In genomic region chr1:112457965-112458364, GRCh38 we compare ENCODE assay signal across 24 cellular contexts. TPM values are rescaled to one million over a fixed set of nuclear protein-coding genes. Genes with fewer than 3 reads are reported as not detected.
"Had no signal": no experiment of that assay in that cellular context is flagged by ENCODE, and none has a peak within 500 bp of the region (broad histone marks: within the 10 kb centered on the region; RNA-seq: fewer than 3 reads in every experiment).

No MANE protein-coding gene starts in this region.

- H3K36me3 ChIP-seq: breast epithelium had no signal

- DNase-seq: activated B cell treated with CpG ODN at 0.5 μM for 24 hours; activated CD4-positive, alpha-beta T cell treated with anti-CD3 and anti-CD28 coated beads, Interleukin-2, amount 10 ng/mL, durations not matched to agents 24 days and 14 days; activated CD8-positive, alpha-beta memory T cell treated with anti-CD3 and anti-CD28 coated beads, Interleukin-2, amount 50 U/mL, for 4 hours; activated CD8-positive, alpha-beta T cell treated with anti-CD3 and anti-CD28 coated beads, Interleukin-2, amount 10 ng/mL, durations not matched to agents 7 days and 5 days; activated gamma-delta T cell treated with Interleukin-2 at 50 U/mL for 16 hours; activated naive CD8-positive, alpha-beta T cell treated with anti-CD3 and anti-CD28 coated beads for 36 hours; activated T-cell treated with anti-CD3 and anti-CD28 coated beads, Interleukin-2, amount 50 U/mL, for 48 hours; dorsolateral prefrontal cortex; endodermal cell; erythroblast; gastrocnemius medialis; heart left ventricle; left colon; mucosa of descending colon; naive thymus-derived CD4-positive, alpha-beta T cell; pancreas; stimulated activated CD4-positive, alpha-beta T cell treated with anti-CD3 and anti-CD28 coated beads, Interleukin-1b, Interleukin-23, amount 100 ng/mL, for 48 hours; stimulated activated naive CD8-positive, alpha-beta T cell treated with anti-CD3 and anti-CD28 coated beads, Interleukin-15, amount 100 ng/mL, for 72 hours; SW 1271 had no signal

- H3K4me1 ChIP-seq: ascending aorta, breast epithelium, gastrocnemius medialis, pancreas had no signal

- ATAC-seq: activated CD8-positive, alpha-beta T cell treated with anti-CD3 and anti-CD28 coated beads, Interleukin-2, amount 10 ng/mL, durations not matched to agents 7 days and 5 days; gastrocnemius medialis; heart left ventricle; left colon; mucosa of descending colon; naive thymus-derived CD4-positive, alpha-beta T cell; pancreas; sciatic nerve; stimulated activated naive CD8-positive, alpha-beta T cell treated with anti-CD3 and anti-CD28 coated beads, Interleukin-15, amount 100 ng/mL, for 72 hours had no signal

- H3K9me3 ChIP-seq: ascending aorta, breast epithelium, gastrocnemius medialis, heart left ventricle, mucosa of descending colon, pancreas, thoracic aorta had no signal

- H3K27me3 ChIP-seq: ascending aorta, breast epithelium, dorsolateral prefrontal cortex, gastrocnemius medialis, heart left ventricle, pancreas had no signal

- H3K27ac ChIP-seq: ascending aorta, breast epithelium, gastrocnemius medialis, heart left ventricle, pancreas, thoracic aorta had no signal

- H3K4me3 ChIP-seq: ascending aorta, breast epithelium, dorsolateral prefrontal cortex, gastrocnemius medialis, heart left ventricle, mucosa of descending colon, pancreas, thoracic aorta had no signal

RNA-seq across cellular contexts. Expression of gene WNT2B, which starts 50.8 kb away (rescaled TPM):
- total RNA-seq: activated CD4-positive, alpha-beta T cell treated with anti-CD3 and anti-CD28 coated beads, Interleukin-2, amount 10 ng/mL, durations not matched to agents 24 days and 14 days; activated CD8-positive, alpha-beta T cell treated with anti-CD3 and anti-CD28 coated beads, Interleukin-2, amount 10 ng/mL, durations not matched to agents 7 days and 5 days; activated naive CD8-positive, alpha-beta T cell treated with anti-CD3 and anti-CD28 coated beads for 36 hours; T-helper 2 cell treated with Interferon-gamma antibody and Interleukin-4, amounts not matched to agents 100 ng/mL and 5 ng/mL, for 36 hours had no signal
